Comparison of ENCODE assay signal across 1 cellular context in genomic region chr5:7851240-7851592, GRCh38.
TF ChIP-seq lines count a peak whose summit lies in the region.

No MANE protein-coding gene starts in this region.

TF ChIP-seq in HepG2, 621 proteins besides CTCF, POLR2A, EP300 and RAD21:
- no peak for TF ChIP-seq ZBTB26 (CRISPR knock-in tag; IDR thresholded peaks at IDR 0.05; ENCODE audit: borderline replicate concordance)
- no peak for TF ChIP-seq CSRNP1 (CRISPR knock-in tag; IDR thresholded peaks at IDR 0.05)
- peak; percentile 74; the same call in 1 of the 2 replicates for TF ChIP-seq ZNF598 (CRISPR knock-in tag; IDR thresholded peaks at IDR 0.05; ENCODE audit: borderline replicate concordance)
- no peak for TF ChIP-seq ZGPAT (CRISPR knock-in tag; IDR thresholded peaks at IDR 0.05)
- 0 out of 2 replicates have a peak, but pooled peaks have one; percentile 45 for TF ChIP-seq BORCS8-MEF2B (CRISPR knock-in tag; IDR thresholded peaks at IDR 0.05)
- TF ChIP-seq ZBTB14 (CRISPR knock-in tag; IDR thresholded peaks at IDR 0.05), result no peak
- TF ChIP-seq ZNF354B (CRISPR knock-in tag; IDR thresholded peaks at IDR 0.05), result no peak
- TF ChIP-seq ZNF234 (CRISPR knock-in tag; conservative IDR thresholded peaks at IDR 0.05), result no peak
- TF ChIP-seq ZEB1 (IDR thresholded peaks at IDR 0.05; ENCODE audit: insufficient replicate concordance, low read depth), result no peak
- TF ChIP-seq ATF4 (CRISPR knock-in tag; IDR thresholded peaks at IDR 0.05), result 0 out of 4 replicates have a peak, but pooled peaks of 1 of the 2 experiments have one; percentile 34
- peak; percentile 16 for TF ChIP-seq ASH2L (IDR thresholded peaks at IDR 0.05; ENCODE audit: insufficient read length, low read depth, low read length)
- TF ChIP-seq JUND (CRISPR knock-in tag; IDR thresholded peaks at IDR 0.05), result no peak
- TF ChIP-seq SP2 (CRISPR knock-in tag; IDR thresholded peaks at IDR 0.05), result 0 out of 2 replicates have a peak, but pooled peaks have one; percentile 27
- TF ChIP-seq LRRFIP1 (CRISPR knock-in tag; conservative IDR thresholded peaks at IDR 0.05), result no peak
- no peak for TF ChIP-seq SPEN (CRISPR knock-in tag; IDR thresholded peaks at IDR 0.05; ENCODE audit: low read depth)
- TF ChIP-seq KDM5A (IDR thresholded peaks at IDR 0.05; ENCODE audit: borderline replicate concordance, low read length), result no peak
- no peak for TF ChIP-seq TMF1 (CRISPR knock-in tag; IDR thresholded peaks at IDR 0.05; ENCODE audit: low read depth)
- no peak for TF ChIP-seq NR3C1 (CRISPR knock-in tag; IDR thresholded peaks at IDR 0.05)
- no peak for TF ChIP-seq TFE3 (CRISPR knock-in tag; IDR thresholded peaks at IDR 0.05)
- TF ChIP-seq POLR2AphosphoS5 (IDR thresholded peaks at IDR 0.05; ENCODE audit: low read depth, low read length), result no peak
- no peak for TF ChIP-seq ADNP (CRISPR knock-in tag; IDR thresholded peaks at IDR 0.05)
- TF ChIP-seq MLXIP (CRISPR knock-in tag; IDR thresholded peaks at IDR 0.05; ENCODE audit: borderline replicate concordance), result no peak
- 0 out of 2 replicates have a peak, but pooled peaks have one; percentile 21 for TF ChIP-seq TARDBP (CRISPR knock-in tag; IDR thresholded peaks at IDR 0.05)
- no peak for TF ChIP-seq ZNF607 (CRISPR knock-in tag; IDR thresholded peaks at IDR 0.05; ENCODE audit: borderline replicate concordance)
- 0 out of 2 replicates have a peak, but pooled peaks have one; percentile 13 for TF ChIP-seq REPIN1 (CRISPR knock-in tag; IDR thresholded peaks at IDR 0.05; ENCODE audit: borderline replicate concordance, low read depth)
- TF ChIP-seq POGK (CRISPR knock-in tag; conservative IDR thresholded peaks at IDR 0.05), result peak; percentile 96
- no peak for TF ChIP-seq ZNF432 (CRISPR knock-in tag; IDR thresholded peaks at IDR 0.05; ENCODE audit: borderline replicate concordance)
- TF ChIP-seq ZNF75D (CRISPR knock-in tag; IDR thresholded peaks at IDR 0.05; ENCODE audit: borderline replicate concordance), result no peak
- 0 out of 2 replicates have a peak, but pooled peaks have one; percentile 12 for TF ChIP-seq ZNF691 (CRISPR knock-in tag; IDR thresholded peaks at IDR 0.05; ENCODE audit: borderline replicate concordance, low read depth)
TF ChIP-seq in HepG2: peak in this region for 9.
